In the genomic region with DNA sequence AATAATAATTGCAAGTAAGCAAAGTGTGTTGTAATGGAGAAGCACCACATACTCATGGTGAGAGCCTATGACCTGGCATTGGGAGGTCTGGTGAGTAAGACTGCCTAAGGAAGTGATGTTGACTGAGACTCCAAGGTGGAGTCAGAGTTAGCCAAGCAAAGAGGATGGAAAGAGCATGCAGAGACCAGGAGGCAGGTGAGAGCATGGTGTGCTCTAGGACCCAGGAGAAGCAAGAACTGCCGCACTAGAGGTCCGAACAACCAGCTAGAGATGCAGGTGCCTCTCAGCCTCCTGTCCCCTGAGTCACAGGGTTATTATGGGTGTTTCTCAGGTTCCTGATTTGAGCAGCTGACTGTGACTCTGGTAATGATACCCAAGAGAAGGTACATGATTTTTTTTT, we compare ENCODE assay signal across 8 cellular contexts. TPM values are rescaled to one million over a fixed set of nuclear protein-coding genes. Genes with fewer than 3 reads are reported as not detected.
DNase-seq lines count a peak whose midpoint lies in the region; ATAC-seq and TF ChIP-seq lines count a peak whose summit lies in the region.

No MANE protein-coding gene starts in this region.

- peak overlapping the region; percentile 36 to 45 for H3K27ac ChIP-seq in coronary artery
- H3K27ac ChIP-seq in psoas muscle = peak overlapping the region; percentile 39
- no peak overlapping the region for H3K27ac ChIP-seq in CD4-positive, alpha-beta memory T cell (ENCODE audit: low read depth, low read length)

- 25 to 40% (median 26%) methylated on average over 2 of the region's 2 CpGs for WGBS in psoas muscle, 3 donors

- no peak for DNase-seq in coronary artery (ENCODE audit: low spot score)
- DNase-seq in psoas muscle = no peak
- DNase-seq in stimulated activated naive CD4-positive, alpha-beta T cell (lab: John Stamatoyannopoulos, UW) = no peak
- no peak for DNase-seq in CD4-positive, alpha-beta memory T cell
- DNase-seq in RPMI8226 = no peak

- peak overlapping the region in 2 of 7 donors; percentile 62 to 73 for H3K27ac Mint-ChIP-seq in CD4-positive, alpha-beta memory T cell

- no peaks in the 10 kb centered on the region for H3K27me3 ChIP-seq in psoas muscle (ENCODE audit: insufficient read depth in 3 of 3, low read length in 2 of 3)
- H3K27me3 ChIP-seq in CD4-positive, alpha-beta memory T cell (ENCODE audit: insufficient read depth, low read length) = no peaks in the 10 kb centered on the region

- H3K36me3 Mint-ChIP-seq in CD4-positive, alpha-beta memory T cell = peaks cover 66 to 85% of the 10 kb centered on the region in 2 donors

- intact Hi-C loops in psoas muscle (cut with DNase I) = no loop called here
- intact Hi-C loops in CD4-positive, alpha-beta memory T cell (cut with micrococcal nuclease) = no loop called here

- H3K27me3 Mint-ChIP-seq in CD4-positive, alpha-beta memory T cell = no peaks in the 10 kb centered on the region

- no peaks in the 10 kb centered on the region for H3K9me3 Mint-ChIP-seq in CD4-positive, alpha-beta memory T cell

- ATAC-seq in GM18499 (IDR thresholded peaks at IDR 0.05; ENCODE audit: insufficient read depth, unreplicated experiment) = peak; percentile 54
- ATAC-seq in GM21367 (IDR thresholded peaks at IDR 0.05; ENCODE audit: unreplicated experiment) = peak; percentile 82
- peak; percentile 38 for ATAC-seq in HG03575 (IDR thresholded peaks at IDR 0.05; ENCODE audit: extremely low read depth, insufficient number of reproducible peaks, low FRiP score, unreplicated experiment)
- peak; percentile 84 to 92 (median 88) for ATAC-seq in psoas muscle

- no peak for TF ChIP-seq CTCF in coronary artery (IDR thresholded peaks at IDR 0.05)
- no peak for TF ChIP-seq CTCF in psoas muscle (IDR thresholded peaks at IDR 0.05)

- CTCF ChIA-PET in CD4-positive, alpha-beta memory T cell (lab: Charles Lee; ENCODE audit: partially characterized antibody) = interaction anchor here (1.2 kb wide), 1 partner anchor 56 kb away, joined by 4 read pairs; no protein-coding TSS in a partner anchor

- no peaks in the 10 kb centered on the region for H3K9me3 ChIP-seq in psoas muscle
- no peaks in the 10 kb centered on the region for H3K9me3 ChIP-seq in CD4-positive, alpha-beta memory T cell (ENCODE audit: control insufficient read depth in 1 of 2, low read length in 2 of 2)

- H3K4me3 ChIP-seq in coronary artery (no peak overlapping the region), psoas muscle (no peak overlapping the region)
- H3K4me3 ChIP-seq in CD4-positive, alpha-beta memory T cell (ENCODE audit: low read length in 2 of 2) = no peak overlapping the region

- no peak overlapping the region for H3K4me3 Mint-ChIP-seq in CD4-positive, alpha-beta memory T cell

- peaks cover 13 to 22% (median 14%) of the 10 kb centered on the region in 4 donors for H3K4me1 Mint-ChIP-seq in CD4-positive, alpha-beta memory T cell

- H3K36me3 ChIP-seq in psoas muscle (ENCODE audit: insufficient read depth in 1 of 2, low read depth in 1 of 2) = peaks cover 10 to 98% of the 10 kb centered on the region in 2 donors
- peaks cover 86% of the 10 kb centered on the region for H3K36me3 ChIP-seq in CD4-positive, alpha-beta memory T cell (ENCODE audit: insufficient read depth, low read length)

- H3K4me1 ChIP-seq in psoas muscle = peaks cover 15% of the 10 kb centered on the region
- no peaks in the 10 kb centered on the region for H3K4me1 ChIP-seq in CD4-positive, alpha-beta memory T cell (ENCODE audit: insufficient read depth, low read length)

- POLR2A ChIA-PET in CD4-positive, alpha-beta memory T cell (lab: Charles Lee; ENCODE audit: partially characterized antibody) = interaction anchor here (1.0 kb wide), 1 partner anchor 27 kb away, joined by 3 read pairs; a partner anchor contains a TSS

RNA-seq across cellular contexts. Expression of a gene that starts 27.3 kb away (rescaled TPM):
- 10 to 100 TPM; 52.8 to 73.9 (median 66.5) TPM for total RNA-seq in psoas muscle
- polyA plus RNA-seq in psoas muscle = 100 to 1,000 TPM in 1 of 3 donors, 10 to 100 TPM in 2; 65.0 to 136 (median 74.2) TPM
- total RNA-seq in CD4-positive, alpha-beta memory T cell = 100 to 1,000 TPM; 164 to 168 TPM
- polyA plus RNA-seq in CD4-positive, alpha-beta memory T cell = 10 to 100 TPM; 70.4 to 92.1 TPM

RNA-seq across cellular contexts. Expression of a gene that starts 46.1 kb away (rescaled TPM):
- 10 to 100 TPM; 21.1 to 53.8 (median 26.5) TPM for total RNA-seq in psoas muscle
- 100 to 1,000 TPM in 1 of 3 donors, 10 to 100 TPM in 2; 33.2 to 168 (median 48.9) TPM for polyA plus RNA-seq in psoas muscle
- 10 to 100 TPM; 22.1 to 23.2 TPM for total RNA-seq in CD4-positive, alpha-beta memory T cell
- polyA plus RNA-seq in CD4-positive, alpha-beta memory T cell = 10 to 100 TPM; 34.6 to 55.3 TPM
